In genomic region chr6:26594730-26595632, GRCh38 we compare ENCODE assay signal across 8 cellular contexts. TPM values are rescaled to one million over a fixed set of nuclear protein-coding genes. Genes with fewer than 3 reads are reported as not detected.
DNase-seq lines count a peak whose midpoint lies in the region; TF ChIP-seq lines count a peak whose summit lies in the region.

No MANE protein-coding gene starts in this region.

- CTCF ChIA-PET in MCF 10A (lab: Yijun Ruan, JAX), result interaction anchor here (0.5 to 8.7 kb wide), 26 partner anchors 8 to 1295 kb away, joined by 3 to 84 read pairs (median 4); partner anchors contain the start of gene HMGN4

- H3K27ac Mint-ChIP-seq in MCF 10A (ENCODE audit: low read depth, unreplicated experiment), result no peak overlapping the region

- peak overlapping the region; percentile 24 for H3K9ac ChIP-seq in NT2/D1 (ENCODE audit: insufficient read length, low read depth)

- H3K4me3 Mint-ChIP-seq in MCF 10A (ENCODE audit: unreplicated experiment), result no peak overlapping the region

- H3K36me3 Mint-ChIP-seq in MCF 10A (ENCODE audit: insufficient read depth, unreplicated experiment), result peaks cover 30% of the 10 kb centered on the region

- H3K4me1 ChIP-seq in NT2/D1 (ENCODE audit: insufficient read depth, insufficient read length) (peaks cover 2% of the 10 kb centered on the region), mesodermal cell (ENCODE audit: control insufficient read depth, insufficient read depth, low read length, poor library complexity, severe bottlenecking) (peaks cover 9% of the 10 kb centered on the region), urinary bladder (ENCODE audit: insufficient read depth) (peaks cover 2% of the 10 kb centered on the region)

- peaks cover 6% of the 10 kb centered on the region for H3K4me1 Mint-ChIP-seq in MCF 10A (ENCODE audit: insufficient read depth, unreplicated experiment)

- no peaks in the 10 kb centered on the region for H3K9me3 Mint-ChIP-seq in MCF 10A (ENCODE audit: unreplicated experiment)

- no peaks in the 10 kb centered on the region for H3K9me3 ChIP-seq in NT2/D1 (ENCODE audit: insufficient read depth, low read length)
- H3K9me3 ChIP-seq in mesodermal cell (ENCODE audit: control insufficient read depth, low read length), result no peaks in the 10 kb centered on the region

- H3K27me3 ChIP-seq in NT2/D1 (ENCODE audit: insufficient read depth, insufficient read length), result no peaks in the 10 kb centered on the region

- 32 to 33% methylated on average over 11 to 13 of the region's 23 CpGs for WGBS in mesodermal cell (ENCODE audit: insufficient coverage in 2 of 2), 2 experiments
- WGBS in urinary bladder, result 17% methylated on average over 23 of the region's 23 CpGs

- H3K36me3 ChIP-seq in NT2/D1 (ENCODE audit: insufficient read depth, insufficient read length, low read length) (peaks cover 23% of the 10 kb centered on the region), mesodermal cell (ENCODE audit: control insufficient read depth, insufficient read depth, low read length) (peaks cover 22% of the 10 kb centered on the region), urinary bladder (ENCODE audit: insufficient read depth) (no peaks in the 10 kb centered on the region)

- POLR2A ChIA-PET in MCF 10A (lab: Yijun Ruan, JAX), result interaction anchor here (0.6 to 3.5 kb wide), 33 partner anchors 10 to 1300 kb away, joined by 3 to 31 read pairs (median 4); partner anchors contain the start of genes BTN2A1 and HMGN4

- H3K27ac ChIP-seq in mesodermal cell (ENCODE audit: low read depth, low read length, severe bottlenecking) (peak overlapping the region; percentile 30), urinary bladder (ENCODE audit: low read depth) (no peak overlapping the region)

- TF ChIP-seq CTCF in MCF 10A (IDR thresholded peaks at IDR 0.05; ENCODE audit: unreplicated experiment), result no peak

- H3K4me3 ChIP-seq in NT2/D1 (ENCODE audit: insufficient read length, low read depth) (peak overlapping the region; percentile 40), mesodermal cell (ENCODE audit: extremely low read depth, insufficient read depth, low read length, poor library complexity, severe bottlenecking) (no peak overlapping the region), urinary bladder (ENCODE audit: low read depth, low read length) (peak overlapping the region; percentile 11)

- DNase-seq in activated CD8-positive, alpha-beta memory T cell treated with anti-CD3 and anti-CD28 coated beads for 24 hours, result peak; percentile 75
- DNase-seq in activated CD8-positive, alpha-beta memory T cell treated with anti-CD3 and anti-CD28 coated beads, Interleukin-2, amount 50 U/mL, for 4 hours, result no peak
- DNase-seq in NT2/D1 (ENCODE audit: low read depth, low spot score) (peak; percentile 62), MCF 10A (ENCODE audit: unreplicated experiment) (peak; percentile 52), GDM1 (lab: John Stamatoyannopoulos, UW) (no peak)
- no peak for DNase-seq in activated CD4-positive, alpha-beta T cell treated with anti-CD3 and anti-CD28 coated beads, Interleukin-2, amount 50 U/mL, for 4 hours

- no peaks in the 10 kb centered on the region for H3K27me3 Mint-ChIP-seq in MCF 10A (ENCODE audit: insufficient read depth, unreplicated experiment)

- no TSS peak for BruUV-seq in MCF 10A (replicated peaks; lab: Mats Ljungman, UMichigan)

- intact Hi-C loops in MCF 10A (cut with micrococcal nuclease), result loop anchor here (1.0 to 5.0 kb wide), 4 partner anchors 18 to 378 kb away; a partner anchor contains a TSS

RNA-seq across cellular contexts. Expression of gene ABT1, which starts 1.8 kb away (rescaled TPM):
- total RNA-seq in MCF 10A (2022), result 11.9 and 12.9 TPM in 2 replicates
- 20.4 TPM for polyA plus RNA-seq in mesodermal cell (2013, experiment 1 of 2)
- 19.2 TPM for polyA plus RNA-seq in mesodermal cell (2013, experiment 2 of 2)
- total RNA-seq in urinary bladder, result 12.3 TPM
- polyA plus RNA-seq in urinary bladder, result 19.6 TPM

RNA-seq across cellular contexts. Expression of gene HMGN4, which starts 56.8 kb away (rescaled TPM):
- total RNA-seq in MCF 10A (2022) (71.7 and 75.4 TPM in 2 replicates), urinary bladder (71.5 TPM)
- polyA plus RNA-seq in mesodermal cell (2013, experiment 1 of 2), result 67.9 TPM
- polyA plus RNA-seq in mesodermal cell (2013, experiment 2 of 2), result 65.0 TPM
- 90.7 TPM for polyA plus RNA-seq in urinary bladder

Comparison
In these comparisons a context has a peak if more than half of its experiments do, and no peak if none do; other contexts are left out.
1. DNase-seq: peak in activated CD8-positive, alpha-beta memory T cell treated with anti-CD3 and anti-CD28 coated beads for 24 hours (single experiment), NT2/D1 (single experiment) and MCF 10A (single experiment); none in activated CD8-positive, alpha-beta memory T cell treated with anti-CD3 and anti-CD28 coated beads, Interleukin-2, amount 50 U/mL, for 4 hours (single experiment), GDM1 (single experiment) and activated CD4-positive, alpha-beta T cell treated with anti-CD3 and anti-CD28 coated beads, Interleukin-2, amount 50 U/mL, for 4 hours (0 of 2).